ENCODE assay signal across 29 cellular contexts in the genomic region with DNA sequence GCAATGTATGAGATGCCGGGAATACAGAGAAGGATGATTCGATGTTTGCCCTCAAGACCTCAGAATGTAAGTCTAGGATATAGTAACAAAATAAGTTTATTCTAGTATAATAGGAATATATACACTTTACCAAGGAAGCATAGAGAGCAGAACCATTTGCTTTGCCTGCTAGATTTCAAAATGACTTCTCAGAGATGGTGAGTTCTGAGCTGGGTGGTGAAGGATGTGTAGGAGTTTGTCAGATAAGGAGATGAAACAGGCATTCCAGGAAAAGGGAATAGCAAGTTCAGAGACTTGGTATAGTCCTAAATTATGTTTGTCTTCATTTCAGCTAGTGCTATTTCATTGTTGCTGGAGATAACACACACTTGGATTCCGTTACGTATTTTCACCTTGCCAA.
"Had no signal": no experiment of that assay in that cellular context is flagged by ENCODE, and none has a peak within 500 bp of the region (broad histone marks: within the 10 kb centered on the region; RNA-seq: fewer than 3 reads in every experiment).

No MANE protein-coding gene starts in this region.

- H3K27me3 ChIP-seq: MG63 had no signal

- H3K36me3 ChIP-seq: MG63 had no signal

- H3K4me3 ChIP-seq: MG63 had no signal

- H3K9me3 ChIP-seq: MG63 had no signal

- DNase-seq: Karpas-422, Kasumi-1, MG63, MM.1S, MV-4-11, NCI-H1048, NCI-H1092, NCI-H1092 treated with DMSO at 0.1 percent for 48 hours, NCI-H1105, NCI-H1417 treated with DMSO at 0.1 percent for 48 hours, NCI-H1436, NCI-H1436 treated with DMSO at 0.1 percent for 48 hours, NCI-H146, NCI-H1694, NCI-H1694 treated with DMSO at 0.1 percent for 48 hours, NCI-H187, NCI-H1930, NCI-H2029, NCI-H2029 treated with DMSO at 0.1 percent for 48 hours, NCI-H2081, NCI-H2081 treated with DMSO at 0.1 percent for 48 hours, NCI-H2107, NCI-H2171, NCI-H2171 treated with DMSO at 0.1 percent for 48 hours, NCI-H226, NCI-H446, NCI-H446 treated with DMSO at 0.1 percent for 48 hours, NCI-H510A, NCI-H510A treated with DMSO at 0.1 percent for 48 hours had no signal
